21 cellular contexts compared by ENCODE assay signal in genomic region chr4:31983246-31983645, GRCh38.
DNase-seq lines count a peak whose midpoint lies in the region; FAIRE-seq and TF ChIP-seq lines count a peak whose summit lies in the region.
"Had no signal": no experiment of that assay in that cellular context is flagged by ENCODE, and none has a peak within 500 bp of the region (broad histone marks: within the 10 kb centered on the region; RNA-seq: fewer than 3 reads in every experiment).

No MANE protein-coding gene starts in this region.

- no peak overlapping the region for H3K14ac ChIP-seq in mesenchymal stem cell (ENCODE audit: low read length in 2 of 2)

- no peak overlapping the region for H2BK15ac ChIP-seq in mesenchymal stem cell (ENCODE audit: low read depth, poor library complexity, severe bottlenecking)

- TF ChIP-seq CTCF in bronchial epithelial cell (IDR thresholded peaks at IDR 0.05; ENCODE audit: insufficient read depth, low read length, severe bottlenecking): no peak

- H3K4me2 ChIP-seq in mesenchymal stem cell (ENCODE audit: low read length, poor library complexity, severe bottlenecking): no peak overlapping the region

- no peaks in the 10 kb centered on the region for H3K27me3 ChIP-seq in bronchial epithelial cell (ENCODE audit: control insufficient read depth, insufficient read depth, low read length)
- H3K27me3 ChIP-seq in esophagus (ENCODE audit: control insufficient read depth in 1 of 2, insufficient read depth in 2 of 2, low read length in 2 of 2): no peaks in the 10 kb centered on the region
- no peaks in the 10 kb centered on the region for H3K27me3 ChIP-seq in mesenchymal stem cell (ENCODE audit: control insufficient read depth in 1 of 2, insufficient read depth in 1 of 2, low read length in 2 of 2)
- H3K27me3 ChIP-seq: BE2C had no signal

- H3K36me3 ChIP-seq in bronchial epithelial cell (ENCODE audit: control insufficient read depth, insufficient read depth, low read length): no peaks in the 10 kb centered on the region
- no peaks in the 10 kb centered on the region for H3K36me3 ChIP-seq in esophagus (ENCODE audit: control insufficient read depth in 2 of 2, insufficient read depth in 2 of 2, low read length in 1 of 2)
- no peaks in the 10 kb centered on the region for H3K36me3 ChIP-seq in mesenchymal stem cell (ENCODE audit: control insufficient read depth in 1 of 2, insufficient read depth in 2 of 2, low read depth in 1 of 2, low read length in 2 of 2)
- H3K36me3 ChIP-seq: BE2C had no signal

- no peak overlapping the region for H3K18ac ChIP-seq in mesenchymal stem cell (ENCODE audit: low read depth in 1 of 2, low read length in 2 of 2)

- H3K27ac ChIP-seq in esophagus (ENCODE audit: low read depth in 2 of 2, low read length in 1 of 2): peak overlapping the region; percentile 3 to 47
- H3K27ac ChIP-seq in mesenchymal stem cell (ENCODE audit: low read length, poor library complexity, severe bottlenecking): no peak overlapping the region

- no peak overlapping the region for H2AK5ac ChIP-seq in mesenchymal stem cell (ENCODE audit: low read length, severe bottlenecking)

- no peak overlapping the region for H2AFZ ChIP-seq in mesenchymal stem cell (ENCODE audit: low read depth, low read length)

- H3K4me1 ChIP-seq in esophagus (ENCODE audit: control insufficient read depth in 2 of 2, insufficient read depth in 2 of 2, low read length in 1 of 2): no peaks in the 10 kb centered on the region
- no peaks in the 10 kb centered on the region for H3K4me1 ChIP-seq in mesenchymal stem cell (ENCODE audit: control insufficient read depth, insufficient read depth, low read depth, low read length)
- H3K4me1 ChIP-seq: BE2C had no signal

- H3K9ac ChIP-seq in mesenchymal stem cell (ENCODE audit: low read length): no peak overlapping the region

- FAIRE-seq in bronchial epithelial cell (lab: Jason Lieb, UNC): no peak
- FAIRE-seq: D721Med, GM12878, HepG2 had no signal

- DNase-seq in DMS53 treated with DMSO at 0.1 percent for 48 hours (lab: John Stamatoyannopoulos, UW; ENCODE audit: unreplicated experiment): peak; percentile 18
- DNase-seq in bronchial epithelial cell (ENCODE audit: low read depth): peak; percentile 40
- no peak for DNase-seq in mesenchymal stem cell
- no peak for DNase-seq in RKO (ENCODE audit: low spot score)
- no peak for DNase-seq in activated CD4-positive, alpha-beta T cell treated with anti-CD3 and anti-CD28 coated beads for 4 hours
- no peak for DNase-seq in CD1c-positive myeloid dendritic cell (ENCODE audit: extremely low spot score)
- DNase-seq: ACHN; BE2C; C1 segment of cervical spinal cord; Caco-2; CD4-positive, alpha-beta T cell; DMS153; DND-41; EL; GOT3; H7; HFFc6 had no signal

- no peak overlapping the region for H2BK12ac ChIP-seq in mesenchymal stem cell (ENCODE audit: low read length in 2 of 2)

- H2BK5ac ChIP-seq in mesenchymal stem cell (ENCODE audit: low read depth, low read length, poor library complexity, severe bottlenecking): no peak overlapping the region

- no peaks in the 10 kb centered on the region for H3K79me1 ChIP-seq in mesenchymal stem cell (replicated peaks; ENCODE audit: low read length, poor library complexity, severe bottlenecking)

- H3K9me3 ChIP-seq in esophagus (ENCODE audit: control insufficient read depth in 2 of 2, insufficient read depth in 1 of 2, low read depth in 1 of 2, low read length in 1 of 2) (no peaks in the 10 kb centered on the region), mesenchymal stem cell (ENCODE audit: control insufficient read depth, low read length) (no peaks in the 10 kb centered on the region)
- H3K9me3 ChIP-seq: BE2C had no signal

- no peak overlapping the region for H3K4ac ChIP-seq in mesenchymal stem cell (ENCODE audit: low read depth in 1 of 2, low read length in 2 of 2)

- WGBS in esophagus, 2 donors: 58 to 67% methylated on average over 1 of the region's 1 CpG
- WGBS in mesenchymal stem cell: no CpG with 5 or more reads among the region's 1 CpG

- H3K23ac ChIP-seq in mesenchymal stem cell (ENCODE audit: low read length in 2 of 2): no peak overlapping the region

- no peak overlapping the region for H2BK120ac ChIP-seq in mesenchymal stem cell (ENCODE audit: low read depth, low read length)

- H3K4me3 ChIP-seq in bronchial epithelial cell (ENCODE audit: low read depth, low read length) (no peak overlapping the region), esophagus (ENCODE audit: low read depth in 1 of 2, low read length in 2 of 2) (no peak overlapping the region), mesenchymal stem cell (ENCODE audit: insufficient read depth in 1 of 2, low read depth in 1 of 2, low read length in 2 of 2) (no peak overlapping the region)
- H3K4me3 ChIP-seq: GM12878 had no signal

- no peak overlapping the region for H4K8ac ChIP-seq in mesenchymal stem cell (ENCODE audit: low read length)

- no peak overlapping the region for H4K91ac ChIP-seq in mesenchymal stem cell (ENCODE audit: low read length)

Comparison
In these comparisons a context has a peak if more than half of its experiments do, and no peak if none do; other contexts are left out.
1. DNase-seq: peak in DMS53 treated with DMSO at 0.1 percent for 48 hours (single experiment) and bronchial epithelial cell (single experiment); none in mesenchymal stem cell (single experiment), RKO (single experiment), activated CD4-positive, alpha-beta T cell treated with anti-CD3 and anti-CD28 coated beads for 4 hours (0 of 2) and CD1c-positive myeloid dendritic cell (single experiment).